ENCODE assay signal across 21 cellular contexts in the genomic region with DNA sequence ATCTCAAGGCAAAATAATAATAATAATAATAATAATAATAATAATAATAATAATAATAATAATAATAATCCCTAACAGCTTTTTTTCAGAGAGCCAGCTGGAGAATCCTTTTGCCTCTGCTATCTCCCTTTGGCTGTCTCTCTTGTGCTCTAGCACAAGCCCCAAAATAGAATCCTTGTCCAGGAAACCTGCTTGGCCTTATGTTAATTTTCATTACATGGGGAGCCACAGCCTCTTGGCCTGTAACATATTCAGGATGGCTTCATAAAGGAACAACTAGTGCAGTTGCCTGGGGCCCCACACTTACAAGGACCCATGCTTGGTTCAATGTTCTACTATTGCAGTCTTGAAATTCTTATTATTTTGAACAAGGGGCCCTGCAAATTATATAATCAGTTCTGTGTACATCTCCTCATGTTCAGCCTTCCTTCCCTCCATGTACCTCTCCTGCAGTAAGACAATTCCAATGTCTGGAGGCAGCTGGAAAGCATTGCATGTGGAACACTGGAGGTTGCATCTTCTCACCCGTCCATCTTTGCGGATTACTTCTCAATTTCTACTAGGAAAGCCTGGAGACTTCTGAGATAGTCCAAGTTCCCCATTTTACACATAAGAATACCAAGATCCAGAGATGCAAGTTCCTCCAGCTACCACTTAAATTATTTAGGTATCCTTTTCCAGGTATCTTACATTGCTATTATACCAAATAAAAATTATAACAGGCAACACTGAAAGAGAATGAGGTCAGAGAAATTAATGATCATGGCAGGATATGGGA.
"Had no signal": no experiment of that assay in that cellular context is flagged by ENCODE, and none has a peak within 500 bp of the region (broad histone marks: within the 10 kb centered on the region; RNA-seq: fewer than 3 reads in every experiment).

No MANE protein-coding gene starts in this region.

- H3K27me3 ChIP-seq: tibial nerve, uterus had no signal

- H3K36me3 ChIP-seq: tibial nerve, uterus had no signal

- H3K4me3 Mint-ChIP-seq: activated naive CD8-positive, alpha-beta T cell treated with anti-CD3 and anti-CD28 coated beads for 36 hours; brain; central memory CD8-positive, alpha-beta T cell; mesothelial cell of epicardium; stimulated activated naive B cell treated with anti-CD40 and anti-IgM and Interleukin-4, amounts not matched to agents 10 μg/mL and 1 μg/mL and 100 μg/mL, for 72 hours had no signal

- H3K36me3 Mint-ChIP-seq: activated naive CD8-positive, alpha-beta T cell treated with anti-CD3 and anti-CD28 coated beads for 36 hours; brain; mesothelial cell of epicardium; stimulated activated naive B cell treated with anti-CD40 and anti-IgM and Interleukin-4, amounts not matched to agents 10 μg/mL and 1 μg/mL and 100 μg/mL, for 72 hours had no signal

- H3K27me3 Mint-ChIP-seq: activated naive CD8-positive, alpha-beta T cell treated with anti-CD3 and anti-CD28 coated beads for 36 hours; central memory CD8-positive, alpha-beta T cell; stimulated activated naive B cell treated with anti-CD40 and anti-IgM and Interleukin-4, amounts not matched to agents 10 μg/mL and 1 μg/mL and 100 μg/mL, for 72 hours had no signal

- H3K4me1 ChIP-seq: uterus had no signal

- H3K27ac ChIP-seq: skin epidermis, tibial nerve, uterus had no signal

- DNase-seq: activated CD4-positive, alpha-beta T cell treated with anti-CD3 and anti-CD28 coated beads, Interleukin-2, amount 50 U/mL, for 1 hour; activated CD8-positive, alpha-beta memory T cell treated with anti-CD3 and anti-CD28 coated beads for 24 hours; activated gamma-delta T cell treated with Interleukin-2 at 50 U/mL for 16 hours; activated naive CD8-positive, alpha-beta T cell treated with anti-CD3 and anti-CD28 coated beads for 36 hours; effector memory CD4-positive, alpha-beta T cell; foreskin melanocyte; head of caudate nucleus; kidney glomerular epithelial cell; occipital lobe; right cardiac atrium; stimulated activated CD4-positive, alpha-beta T cell treated with anti-CD3 and anti-CD28 coated beads, Interleukin-15, amount 100 ng/mL, for 24 hours; stimulated activated CD4-positive, alpha-beta T cell treated with anti-CD3 and anti-CD28 coated beads, Interleukin-4, amount 100 ng/mL, for 1 hour; stimulated activated naive B cell treated with anti-CD40 and anti-IgM and Interleukin-4, amounts not matched to agents 10 μg/mL and 1 μg/mL and 100 μg/mL, for 72 hours; T-helper 2 cell; uterus had no signal

- ATAC-seq: activated CD4-positive, CD25-positive, alpha-beta regulatory T cell treated with anti-CD3 and anti-CD28 coated beads, Interleukin-2, amount 50 U/mL, for 24 hours; right cardiac atrium; stimulated activated naive B cell treated with anti-CD40 and anti-IgM and Interleukin-4, amounts not matched to agents 10 μg/mL and 1 μg/mL and 100 μg/mL, for 72 hours had no signal

- H3K4me3 ChIP-seq: skin epidermis, tibial nerve, uterus had no signal

- H3K9me3 Mint-ChIP-seq: activated naive CD8-positive, alpha-beta T cell treated with anti-CD3 and anti-CD28 coated beads for 36 hours; central memory CD8-positive, alpha-beta T cell; mesothelial cell of epicardium; stimulated activated naive B cell treated with anti-CD40 and anti-IgM and Interleukin-4, amounts not matched to agents 10 μg/mL and 1 μg/mL and 100 μg/mL, for 72 hours had no signal

- H3K27ac Mint-ChIP-seq: activated naive CD8-positive, alpha-beta T cell treated with anti-CD3 and anti-CD28 coated beads for 36 hours; mesothelial cell of epicardium; stimulated activated naive B cell treated with anti-CD40 and anti-IgM and Interleukin-4, amounts not matched to agents 10 μg/mL and 1 μg/mL and 100 μg/mL, for 72 hours had no signal

- H3K9me3 ChIP-seq: tibial nerve, uterus had no signal
